10 cellular contexts compared by ENCODE assay signal in genomic region chr19:2040647-2041435, GRCh38. TPM values are rescaled to one million over a fixed set of nuclear protein-coding genes. Genes with fewer than 3 reads are reported as not detected.
A peak's percentile ranks its signal among the peaks of the same experiment; 100 is the strongest.
DNase-seq lines count a peak whose midpoint lies in the region; ATAC-seq, FAIRE-seq and TF ChIP-seq lines count a peak whose summit lies in the region.
"Had no signal": no experiment of that assay in that cellular context is flagged by ENCODE, and none has a peak within 500 bp of the region (broad histone marks: within the 10 kb centered on the region; RNA-seq: fewer than 3 reads in every experiment).

No MANE protein-coding gene starts in this region.

- H3K4me1 ChIP-seq in CD4-positive, alpha-beta memory T cell (ENCODE audit: insufficient read depth, low read length), result peaks cover 52% of the 10 kb centered on the region
- H3K4me1 ChIP-seq in OCI-LY3 (ENCODE audit: low read length), result peaks cover 47% of the 10 kb centered on the region
- peaks cover 0 to 19% (median 14%) of the 10 kb centered on the region in 4 experiments; a peak in 5 of 7 replicates for H3K4me1 ChIP-seq in H1 (replicated peaks in 1 of 4; ENCODE audit: control insufficient read depth in 3 of 4, insufficient read depth in 4 of 4, low read length in 3 of 4)
- H3K4me1 ChIP-seq in pancreas, result peaks cover 39 to 49% (median 43%) of the 10 kb centered on the region in 3 donors

- 95% methylated on average over 22 of the region's 28 CpGs; no CpG with 5 or more reads in 1 of the 2 experiments for WGBS in H1 (ENCODE audit: extremely low coverage in 1 of 2, insufficient coverage in 1 of 2, insufficient read length in 1 of 2, insufficient replicate concordance in 2 of 2, low coverage in 1 of 2, low lambda C conversion rate in 2 of 2, missing lambda C conversion rate in 1 of 2), 2 experiments
- 85 to 88% methylated on average over 28 of the region's 28 CpGs for WGBS in pancreas, 2 donors

- POLR2A ChIA-PET in CD4-positive, alpha-beta memory T cell (lab: Charles Lee; ENCODE audit: partially characterized antibody), result interaction anchor here (0.7 to 8.4 kb wide), 14 partner anchors 9 to 55 kb away, joined by 3 to 124 read pairs (median 5); partner anchors contain the start of genes MKNK2 and MOB3A
- POLR2A ChIA-PET in H1 (lab: Charles Lee; ENCODE audit: partially characterized antibody), result interaction anchor here (22.2 to 27.5 kb wide), 2 partner anchors 9 to 10 kb away, joined by 524 read pairs; partner anchors contain the start of gene MKNK2

- H3K4me3 ChIP-seq in CD4-positive, alpha-beta memory T cell (ENCODE audit: low read length in 2 of 2), result peak overlapping the region; percentile 36 to 43
- H3K4me3 ChIP-seq in OCI-LY3 (ENCODE audit: low read length) (peak overlapping the region; percentile 62), H1 (ENCODE audit: extremely low read depth in 1 of 4, insufficient read depth in 2 of 4, low read depth in 3 of 4, low read length in 4 of 4) (0 out of 8 replicates have a peak overlapping the region, but pooled peaks of 1 of the 4 experiments have one; percentile 50), pancreas (peak overlapping the region in 1 of 4 donors; percentile 37)

- no peak for TF ChIP-seq POLR2A in H1 (IDR thresholded peaks at IDR 0.05; ENCODE audit: control extremely low read depth in 1 of 2, low read depth in 2 of 2, low read length in 2 of 2)

- peaks cover 0 to 4% (median 0%) of the 10 kb centered on the region in 8 donors for H3K9me3 Mint-ChIP-seq in CD4-positive, alpha-beta memory T cell

- peak overlapping the region; percentile 88 for H3K27ac ChIP-seq in CD4-positive, alpha-beta memory T cell (ENCODE audit: low read depth, low read length)
- H3K27ac ChIP-seq in OCI-LY3 (ENCODE audit: low read length), result peak overlapping the region; percentile 87
- peak overlapping the region; percentile 93 for H3K27ac ChIP-seq in H1 (ENCODE audit: low read depth, low read length)
- H3K27ac ChIP-seq in pancreas, result peak overlapping the region; percentile 67 to 98 (median 79)

- FAIRE-seq in H1 (lab: Jason Lieb, UNC) (no peak), pancreas (lab: Jason Lieb, UNC) (no peak)

- peak overlapping the region; percentile 96; the same call in 1 of the 2 replicates for H4K8ac ChIP-seq in H1 (ENCODE audit: extremely low read depth, insufficient read depth, low read length)

- H3K27me3 Mint-ChIP-seq in CD4-positive, alpha-beta memory T cell, result no peaks in the 10 kb centered on the region

- TF ChIP-seq CTCF in OCI-LY3 (IDR thresholded peaks at IDR 0.05; ENCODE audit: low read depth, low read length), result no peak
- TF ChIP-seq CTCF in H1 (IDR thresholded peaks at IDR 0.05; ENCODE audit: control extremely low read depth in 1 of 3, insufficient read depth in 1 of 3, low read depth in 1 of 3, low read length in 3 of 3), result no peak
- TF ChIP-seq CTCF in pancreas (IDR thresholded peaks at IDR 0.05), result no peak

- no peak overlapping the region for H3K14ac ChIP-seq in H1 (ENCODE audit: insufficient read length)

- peaks cover 46% of the 10 kb centered on the region for H3K36me3 ChIP-seq in CD4-positive, alpha-beta memory T cell (ENCODE audit: insufficient read depth, low read length)
- H3K36me3 ChIP-seq in OCI-LY3 (replicated peaks; ENCODE audit: low read depth, low read length) (peaks cover 67% of the 10 kb centered on the region), H1 (ENCODE audit: control insufficient read depth in 2 of 4, insufficient read depth in 4 of 4, low read length in 3 of 4) (peaks cover 7 to 39% (median 29%) of the 10 kb centered on the region in 4 experiments), pancreas (peaks cover 3 to 32% (median 29%) of the 10 kb centered on the region in 3 donors)

- H3K36me3 Mint-ChIP-seq in CD4-positive, alpha-beta memory T cell, result peaks cover 0 to 38% of the 10 kb centered on the region in 2 donors

- peak overlapping the region; percentile 91; the same call in 1 of the 2 replicates for H2AK5ac ChIP-seq in H1 (ENCODE audit: low read depth, low read length)

- H4K20me1 ChIP-seq in OCI-LY3 (ENCODE audit: insufficient read depth, low read length) (peaks cover 84% of the 10 kb centered on the region), H1 (replicated peaks in 1 of 2; ENCODE audit: control insufficient read depth in 1 of 2, insufficient read depth in 2 of 2, low read length in 2 of 2) (peaks cover 3 to 28% of the 10 kb centered on the region in 2 experiments)

- H3K4me2 ChIP-seq in OCI-LY3 (ENCODE audit: low read length) (peak overlapping the region; percentile 70), H1 (ENCODE audit: insufficient read depth in 1 of 2, low read depth in 2 of 2, low read length in 2 of 2) (no peak overlapping the region)

- H3K4me3 Mint-ChIP-seq in CD4-positive, alpha-beta memory T cell, result peak overlapping the region in 1 of 8 donors; percentile 74

- CTCF ChIA-PET in CD4-positive, alpha-beta memory T cell (lab: Charles Lee; ENCODE audit: partially characterized antibody), result interaction anchor here (1.6 to 2.0 kb wide), 2 partner anchors 22 to 42 kb away, joined by 3 to 8 read pairs; no protein-coding TSS in a partner anchor
- CTCF ChIA-PET in H1 (lab: Charles Lee; ENCODE audit: partially characterized antibody), result interaction anchor here (0.9 to 1.3 kb wide), 3 partner anchors 9 to 21 kb away, joined by 3 to 7 read pairs (median 5); no protein-coding TSS in a partner anchor

- H4K91ac ChIP-seq in H1 (replicated peaks; ENCODE audit: insufficient read length, low read length), result peak overlapping the region; percentile 80

- no peaks in the 10 kb centered on the region for H3K23me2 ChIP-seq in H1 (ENCODE audit: low read depth, low read length)

- 0 out of 2 replicates have a peak overlapping the region, but pooled peaks have one; percentile 9 for H2BK12ac ChIP-seq in H1 (ENCODE audit: low read depth, low read length)

- H3K79me2 ChIP-seq in OCI-LY3 (ENCODE audit: low read length) (peaks cover 48% of the 10 kb centered on the region), H1 (ENCODE audit: control insufficient read depth in 1 of 2, insufficient read depth in 2 of 2, low read length in 2 of 2) (peaks cover 0 to 5% of the 10 kb centered on the region in 2 experiments; a peak in 1 of 4 replicates)

- peaks cover 7% of the 10 kb centered on the region for H3K79me1 ChIP-seq in H1 (ENCODE audit: low read depth, low read length)

- H2BK15ac ChIP-seq in H1 (ENCODE audit: low read length), result peak overlapping the region; percentile 88; the same call in 1 of the 2 replicates

- H3K9ac ChIP-seq in OCI-LY3 (ENCODE audit: low read length) (peak overlapping the region; percentile 66), H1 (replicated peaks in 1 of 4; ENCODE audit: extremely low read depth in 1 of 4, low read depth in 3 of 4, low read length in 3 of 4) (peak overlapping the region in 2 of 4 experiments; percentile 58 to 74; a peak in 2 of 7 replicates)

- peak overlapping the region; percentile 88; the same call in 1 of the 2 replicates for H2BK5ac ChIP-seq in H1 (ENCODE audit: low read depth, low read length)

- H2BK20ac ChIP-seq in H1 (ENCODE audit: low read length), result no peak overlapping the region

- peak overlapping the region; percentile 90 to 98 (median 92) for H3K27ac Mint-ChIP-seq in CD4-positive, alpha-beta memory T cell

- no peak for TF ChIP-seq RAD21 in H1 (IDR thresholded peaks at IDR 0.05 in 1 of 2, conservative IDR thresholded peaks at IDR 0.05 in 1 of 2; ENCODE audit: low read depth in 2 of 2, low read length in 2 of 2)

- H2AFZ ChIP-seq in OCI-LY3 (ENCODE audit: low read depth, low read length) (no peak overlapping the region), H1 (ENCODE audit: low read length) (no peak overlapping the region)

- no peak overlapping the region for H3K23ac ChIP-seq in H1 (ENCODE audit: insufficient read length)

- no peak for ATAC-seq in pancreas
- no peak for ATAC-seq in GM21528 (IDR thresholded peaks at IDR 0.05; ENCODE audit: low FRiP score, unreplicated experiment)
- no peak for ATAC-seq in GM21526 (IDR thresholded peaks at IDR 0.05; ENCODE audit: low FRiP score, unreplicated experiment)

- intact Hi-C loops in CD4-positive, alpha-beta memory T cell (cut with micrococcal nuclease), result loop anchor here (5.0 kb wide), 1 partner anchor 111 kb away; the partner anchor contains the start of gene AP3D1
- intact Hi-C loops in pancreas (cut with DNase I), result no loop called here

- H3K4me1 Mint-ChIP-seq in CD4-positive, alpha-beta memory T cell, result peaks cover 9 to 48% (median 25%) of the 10 kb centered on the region in 4 donors

- H2BK120ac ChIP-seq in H1 (replicated peaks; ENCODE audit: low read depth, low read length), result no peak overlapping the region

- H4K5ac ChIP-seq in H1 (ENCODE audit: insufficient read length, low read depth, low read length), result no peak overlapping the region

- H3K56ac ChIP-seq in H1 (replicated peaks; ENCODE audit: insufficient read length, low read depth, low read length), result no peak overlapping the region

- H3K27me3 ChIP-seq in CD4-positive, alpha-beta memory T cell (ENCODE audit: insufficient read depth, low read length), result no peaks in the 10 kb centered on the region
- H3K27me3 ChIP-seq in OCI-LY3 (ENCODE audit: low read depth, low read length) (no peaks in the 10 kb centered on the region), H1 (replicated peaks in 1 of 4; ENCODE audit: control insufficient read depth in 3 of 4, extremely low read depth in 1 of 4, insufficient read depth in 3 of 4, low read length in 3 of 4) (no peaks in the 10 kb centered on the region), pancreas (no peaks in the 10 kb centered on the region)

- no peaks in the 10 kb centered on the region for H3K9me3 ChIP-seq in CD4-positive, alpha-beta memory T cell (ENCODE audit: control insufficient read depth in 1 of 2, low read length in 2 of 2)
- no peaks in the 10 kb centered on the region for H3K9me3 ChIP-seq in OCI-LY3 (ENCODE audit: insufficient read depth, low read length)
- peaks cover 4 to 6% of the 10 kb centered on the region in 2 experiments; a peak in 1 of 4 replicates for H3K9me3 ChIP-seq in H1 (ENCODE audit: insufficient read depth in 2 of 2, low read depth in 1 of 2, low read length in 1 of 2)
- H3K9me3 ChIP-seq in pancreas, result no peaks in the 10 kb centered on the region

- no peak overlapping the region for H3K18ac ChIP-seq in H1 (ENCODE audit: extremely low read depth, low read length)

- no peak for TF ChIP-seq EP300 in H1 (IDR thresholded peaks at IDR 0.05; ENCODE audit: borderline replicate concordance in 1 of 2, low read depth in 2 of 2, low read length in 2 of 2)

- no peak overlapping the region for H3K4ac ChIP-seq in H1 (replicated peaks; ENCODE audit: insufficient read length, low read depth, low read length)

- DNase-seq in CD4-positive, alpha-beta memory T cell, result no peak
- DNase-seq in H1 (ENCODE audit: low read depth in 1 of 2, low spot score in 2 of 2) (no peak), pancreas (peak in 3 of 6 donors; percentile 37 to 79 (median 53)), hepatic stellate cell (ENCODE audit: low spot score) (no peak), NCI-H1417 (lab: John Stamatoyannopoulos, UW) (no peak)
- DNase-seq: foreskin melanocyte, NCI-H2029 treated with DMSO at 0.1 percent for 48 hours had no signal

RNA-seq across cellular contexts. Expression of gene MKNK2, which starts 10.2 kb away (rescaled TPM):
- total RNA-seq in CD4-positive, alpha-beta memory T cell, result 100 to 1,000 TPM; 194 to 195 TPM
- 10 to 100 TPM; 24.1 to 63.9 TPM for polyA plus RNA-seq in CD4-positive, alpha-beta memory T cell
- total RNA-seq in H1 (2021; fragmentation: NEBNext Ultra II Directional; extraction: Animal tissue kit (Norgen Biotek cat#: 25700)), result 163 and 174 TPM in 2 replicates
- polyA plus RNA-seq in H1 (2011; rRNA removed) (166 and 200 TPM in 2 replicates), pancreas (100 to 1,000 TPM; 102 to 143 TPM)
- polyA plus RNA-seq in H1 (2011; cell fraction: cytosol; rRNA removed), result 102 TPM
- polyA plus RNA-seq in H1 (2011; cell fraction: nucleus; rRNA removed), result 175 TPM
- 78.8 to 121 TPM (median 107 TPM) in 4 replicates for polyA plus RNA-seq in H1 (2012, experiment 1 of 2)
- 103 TPM for polyA plus RNA-seq in H1 (2012, experiment 2 of 2)
- polyA plus RNA-seq in H1 (2013, experiment 1 of 2), result 122 TPM
- polyA plus RNA-seq in H1 (2013, experiment 2 of 2), result 125 TPM
- polyA minus RNA-seq in H1 (2011; rRNA and poly(A)+ RNA removed), result 66.6 and 68.9 TPM in 2 replicates
- 116 TPM for polyA minus RNA-seq in H1 (2011; cell fraction: cytosol; rRNA and poly(A)+ RNA removed)
- 61.1 TPM for polyA minus RNA-seq in H1 (2011; cell fraction: nucleus; rRNA and poly(A)+ RNA removed)
- 100 to 1,000 TPM; 178 to 446 (median 252) TPM for total RNA-seq in pancreas

RNA-seq across cellular contexts. Expression of gene BTBD2, which starts 25.3 kb away (rescaled TPM):
- total RNA-seq in CD4-positive, alpha-beta memory T cell, result 10 to 100 TPM; 52.2 to 59.4 TPM
- polyA plus RNA-seq in CD4-positive, alpha-beta memory T cell, result 1 to 10 TPM; 2.8 to 6.6 TPM
- total RNA-seq in H1 (2021; fragmentation: NEBNext Ultra II Directional; extraction: Animal tissue kit (Norgen Biotek cat#: 25700)), result 92.3 and 95.3 TPM in 2 replicates
- polyA plus RNA-seq in H1 (2011; rRNA removed) (91.7 and 142 TPM in 2 replicates), pancreas (10 to 100 TPM; 35.6 to 44.4 TPM)
- polyA plus RNA-seq in H1 (2011; cell fraction: cytosol; rRNA removed), result 63.4 TPM
- polyA plus RNA-seq in H1 (2011; cell fraction: nucleus; rRNA removed), result 97.0 TPM
- polyA plus RNA-seq in H1 (2012, experiment 1 of 2), result 66.1 to 117 TPM (median 109 TPM) in 4 replicates
- polyA plus RNA-seq in H1 (2012, experiment 2 of 2), result 90.9 TPM
- 59.3 TPM for polyA plus RNA-seq in H1 (2013, experiment 1 of 2)
- polyA plus RNA-seq in H1 (2013, experiment 2 of 2), result 59.3 TPM
- 28.7 and 37.4 TPM in 2 replicates for polyA minus RNA-seq in H1 (2011; rRNA and poly(A)+ RNA removed)
- polyA minus RNA-seq in H1 (2011; cell fraction: cytosol; rRNA and poly(A)+ RNA removed), result 82.9 TPM
- polyA minus RNA-seq in H1 (2011; cell fraction: nucleus; rRNA and poly(A)+ RNA removed), result 47.7 TPM
- 10 to 100 TPM; 33.9 to 46.4 (median 36.6) TPM for total RNA-seq in pancreas

RNA-seq across cellular contexts. Expression of gene MOB3A, which starts 55.3 kb away (rescaled TPM):
- 100 to 1,000 TPM; 130 to 135 TPM for total RNA-seq in CD4-positive, alpha-beta memory T cell
- 100 to 1,000 TPM in 1 of 2 donors, 10 to 100 TPM in 1; 29.6 to 114 TPM for polyA plus RNA-seq in CD4-positive, alpha-beta memory T cell
- 9.2 and 9.8 TPM in 2 replicates for total RNA-seq in H1 (2021; fragmentation: NEBNext Ultra II Directional; extraction: Animal tissue kit (Norgen Biotek cat#: 25700))
- polyA plus RNA-seq in H1 (2011; rRNA removed), result 9.6 and 10.2 TPM in 2 replicates
- polyA plus RNA-seq in H1 (2011; cell fraction: cytosol; rRNA removed), result 5.2 TPM
- polyA plus RNA-seq in H1 (2011; cell fraction: nucleus; rRNA removed), result 8.1 TPM
- 5.2 to 7.4 TPM (median 7.0 TPM) in 4 replicates for polyA plus RNA-seq in H1 (2012, experiment 1 of 2)
- polyA plus RNA-seq in H1 (2012, experiment 2 of 2), result 5.2 TPM
- polyA plus RNA-seq in H1 (2013, experiment 1 of 2), result 7.2 TPM
- polyA plus RNA-seq in H1 (2013, experiment 2 of 2), result 7.5 TPM
- polyA minus RNA-seq in H1 (2011; rRNA and poly(A)+ RNA removed), result 6.6 and 8.8 TPM in 2 replicates
- 7.0 TPM for polyA minus RNA-seq in H1 (2011; cell fraction: cytosol; rRNA and poly(A)+ RNA removed)
- polyA minus RNA-seq in H1 (2011; cell fraction: nucleus; rRNA and poly(A)+ RNA removed), result 3.3 TPM
- total RNA-seq in pancreas, result 10 to 100 TPM; 14.5 to 26.0 (median 17.4) TPM
- 10 to 100 TPM in 1 of 2 donors, 1 to 10 TPM in 1; 9.2 to 11.1 TPM for polyA plus RNA-seq in pancreas

RNA-seq across cellular contexts. Expression of gene IZUMO4, which starts 55.9 kb away (rescaled TPM):
- 10 to 100 TPM; 18.6 to 22.1 TPM for total RNA-seq in CD4-positive, alpha-beta memory T cell
- polyA plus RNA-seq in CD4-positive, alpha-beta memory T cell, result 1 to 10 TPM in 1 of 2 donors, under 1 TPM in 1; 0.84 to 1.2 TPM
- 1.3 and 1.8 TPM in 2 replicates for total RNA-seq in H1 (2021; fragmentation: NEBNext Ultra II Directional; extraction: Animal tissue kit (Norgen Biotek cat#: 25700))
- polyA plus RNA-seq in H1 (2011; rRNA removed) (1.9 and 2.3 TPM in 2 replicates), pancreas (10 to 100 TPM; 32.8 to 42.2 TPM)
- 2.3 TPM for polyA plus RNA-seq in H1 (2011; cell fraction: cytosol; rRNA removed)
- polyA plus RNA-seq in H1 (2011; cell fraction: nucleus; rRNA removed), result 12.4 TPM
- 0.54 to 2.7 TPM (median 2.0 TPM) in 4 replicates for polyA plus RNA-seq in H1 (2012, experiment 1 of 2)
- polyA plus RNA-seq in H1 (2012, experiment 2 of 2), result 1.1 TPM
- polyA plus RNA-seq in H1 (2013, experiment 1 of 2), result 0.95 TPM
- 0.75 TPM for polyA plus RNA-seq in H1 (2013, experiment 2 of 2)
- polyA minus RNA-seq in H1 (2011; rRNA and poly(A)+ RNA removed), result 0.47 TPM in 1 of 2 replicates, not detected in the other
- 1.5 TPM for polyA minus RNA-seq in H1 (2011; cell fraction: cytosol; rRNA and poly(A)+ RNA removed)
- polyA minus RNA-seq in H1 (2011; cell fraction: nucleus; rRNA and poly(A)+ RNA removed), result 2.4 TPM
- total RNA-seq in pancreas, result 10 to 100 TPM in 1 of 6 donors, 1 to 10 TPM in 5; 5.2 to 10.5 (median 7.0) TPM

Comparison
In these comparisons a context has a peak if more than half of its experiments do, and no peak if none do; other contexts are left out.
1. RNA of gene MOB3A, which starts 55.3 kb away (total RNA-seq): 130 to 135 TPM in CD4-positive, alpha-beta memory T cell; 14.5 to 26.0 TPM in pancreas and 9.2 to 9.8 TPM in H1; every median in the first group is over 4 times any median in the second.
2. Peak in every context shown above with its lines, with median percentiles within 50 percentile points of each other: H3K27ac ChIP-seq.